ENCODE assay signal across 2 cellular contexts in genomic region chr7:24824896-24825295, GRCh38.
TF ChIP-seq lines count a peak whose summit lies in the region.

No MANE protein-coding gene starts in this region.

TF ChIP-seq in HCT116, 20 proteins besides CTCF, POLR2A, EP300 and RAD21:
- no peak for TF ChIP-seq MAX (IDR thresholded peaks at IDR 0.05)
- no peak for TF ChIP-seq ZNF274 (IDR thresholded peaks at IDR 0.05; ENCODE audit: low read depth, low read length)
- TF ChIP-seq ZFX (IDR thresholded peaks at IDR 0.05), result no peak
- TF ChIP-seq EGR1 (IDR thresholded peaks at IDR 0.05; ENCODE audit: low read depth), result no peak
- no peak for TF ChIP-seq JUND (IDR thresholded peaks at IDR 0.05)
- TF ChIP-seq ATF3 (IDR thresholded peaks at IDR 0.05), result no peak
- no peak for TF ChIP-seq YY1 (IDR thresholded peaks at IDR 0.05; ENCODE audit: extremely low read depth, insufficient replicate concordance, low read depth, low read length)
- no peak for TF ChIP-seq CEBPB (IDR thresholded peaks at IDR 0.05; ENCODE audit: low read depth)
- no peak for TF ChIP-seq POLR2AphosphoS5 (IDR thresholded peaks at IDR 0.05; ENCODE audit: low read depth, low read length)
- TF ChIP-seq CBX3 (IDR thresholded peaks at IDR 0.05; ENCODE audit: low read depth), result no peak
- TF ChIP-seq TCF7L2 (IDR thresholded peaks at IDR 0.05; ENCODE audit: borderline replicate concordance, extremely low read depth, insufficient read depth, insufficient read length), result no peak
- no peak for TF ChIP-seq FOSL1 (IDR thresholded peaks at IDR 0.05; ENCODE audit: low read depth)
- TF ChIP-seq ZBTB33 (IDR thresholded peaks at IDR 0.05; ENCODE audit: extremely low read depth, insufficient replicate concordance, low read length), result no peak
- no peak for TF ChIP-seq ELF1 (IDR thresholded peaks at IDR 0.05; ENCODE audit: borderline replicate concordance, low read depth)
- TF ChIP-seq SP1 (IDR thresholded peaks at IDR 0.05; ENCODE audit: low read depth), result no peak
- no peak for TF ChIP-seq EZH2phosphoT487 (IDR thresholded peaks at IDR 0.05; ENCODE audit: borderline replicate concordance)
- TF ChIP-seq SIN3A (IDR thresholded peaks at IDR 0.05; ENCODE audit: low read depth), result no peak
- no peak for TF ChIP-seq SRF (IDR thresholded peaks at IDR 0.05; ENCODE audit: low read depth)
- no peak for TF ChIP-seq REST (IDR thresholded peaks at IDR 0.05; ENCODE audit: low read depth)

TF ChIP-seq in HepG2, 621 proteins besides CTCF, POLR2A, EP300 and RAD21:
- no peak for TF ChIP-seq TEAD3 (CRISPR knock-in tag; optimal IDR thresholded peaks at IDR 0.05; ENCODE audit: borderline replicate concordance)
- no peak for TF ChIP-seq ZNF350 (CRISPR knock-in tag; IDR thresholded peaks at IDR 0.05; ENCODE audit: borderline replicate concordance, low read depth)
- TF ChIP-seq CCDC6 (CRISPR knock-in tag; IDR thresholded peaks at IDR 0.05), result no peak
- no peak for TF ChIP-seq NFRKB (IDR thresholded peaks at IDR 0.05)
- no peak for TF ChIP-seq FOXP1 (IDR thresholded peaks at IDR 0.05)
- TF ChIP-seq FOXP1 (CRISPR knock-in tag; IDR thresholded peaks at IDR 0.05), result no peak
- TF ChIP-seq PRMT3 (CRISPR knock-in tag; IDR thresholded peaks at IDR 0.05; ENCODE audit: borderline replicate concordance, low read depth), result no peak
- no peak for TF ChIP-seq IRF9 (CRISPR knock-in tag; IDR thresholded peaks at IDR 0.05; ENCODE audit: borderline replicate concordance)
- TF ChIP-seq ZNF720 (CRISPR knock-in tag; IDR thresholded peaks at IDR 0.05), result no peak
- no peak for TF ChIP-seq ZFX (CRISPR knock-in tag; IDR thresholded peaks at IDR 0.05; ENCODE audit: low read depth)
- TF ChIP-seq IKZF1 (IDR thresholded peaks at IDR 0.05), result no peak
- no peak for TF ChIP-seq IKZF5 (CRISPR knock-in tag; IDR thresholded peaks at IDR 0.05)
- no peak for TF ChIP-seq SMAD9 (CRISPR knock-in tag; IDR thresholded peaks at IDR 0.05)
- TF ChIP-seq HMG20A (CRISPR knock-in tag; IDR thresholded peaks at IDR 0.05; ENCODE audit: borderline replicate concordance), result no peak
- TF ChIP-seq PBX2 (CRISPR knock-in tag; IDR thresholded peaks at IDR 0.05), result no peak
- no peak for TF ChIP-seq THAP11 (CRISPR knock-in tag; IDR thresholded peaks at IDR 0.05)
TF ChIP-seq in HepG2: peak in this region for 0.
